8 cellular contexts compared by ENCODE assay signal in genomic region chr7:53087274-53087673, GRCh38. TPM values are rescaled to one million over a fixed set of nuclear protein-coding genes. Genes with fewer than 3 reads are reported as not detected.
"Had no signal": no experiment of that assay in that cellular context is flagged by ENCODE, and none has a peak within 500 bp of the region (broad histone marks: within the 10 kb centered on the region; RNA-seq: fewer than 3 reads in every experiment).

No MANE protein-coding gene starts in this region.

- H3K4me3 Mint-ChIP-seq: H9 had no signal

- ATAC-seq: K562 had no signal

- H3K9me3 Mint-ChIP-seq: H9 had no signal

- DNase-seq: GM23248, H9, HCEC 1CT, IMR-90, KG1 had no signal

- H3K27ac Mint-ChIP-seq: H9 had no signal

- H3K4me3 ChIP-seq: GM23248, K562 had no signal

- H3K27ac ChIP-seq: GM23248 had no signal

RNA-seq across cellular contexts. Expression of gene POM121L12, which starts 51.8 kb away (rescaled TPM):
- total RNA-seq: GM23248, H1, H9, HT-29, IMR-90, K562 had no signal
